Comparison of ENCODE assay signal across 3 cellular contexts in genomic region chr12:99768758-99769157, GRCh38.
"Had no signal": no experiment of that assay in that cellular context is flagged by ENCODE, and none has a peak within 500 bp of the region (broad histone marks: within the 10 kb centered on the region; RNA-seq: fewer than 3 reads in every experiment).

No MANE protein-coding gene starts in this region.

- DNase-seq: GDM1, GF-D8 had no signal

- H3K4me3 ChIP-seq: GM12878 had no signal

- ATAC-seq: GM12878 had no signal
